8 cellular contexts compared by ENCODE assay signal in genomic region chr17:44779211-44780025, GRCh38. TPM values are rescaled to one million over a fixed set of nuclear protein-coding genes. Genes with fewer than 3 reads are reported as not detected.
DNase-seq lines count a peak whose midpoint lies in the region; ATAC-seq and TF ChIP-seq lines count a peak whose summit lies in the region.

No MANE protein-coding gene starts in this region.

- H3K27ac Mint-ChIP-seq in neural crest cell (ENCODE audit: unreplicated experiment), result no peak overlapping the region

- H3K4me3 Mint-ChIP-seq in neural crest cell, result peak overlapping the region; percentile 73

- H3K27me3 Mint-ChIP-seq in neural crest cell (ENCODE audit: low read depth), result peaks cover 9% of the 10 kb centered on the region

- DNase-seq in D341Med (ENCODE audit: low spot score) (peak; percentile 93), RPMI8226 (peak; percentile 82), fibroblast of the conjunctiva (ENCODE audit: low read depth) (peak; percentile 49), neural crest cell (ENCODE audit: low read depth, low spot score) (peak; percentile 85)
- peak; percentile 61 for DNase-seq in Jurkat, Clone E6-1 (ENCODE audit: low read depth, low spot score)
- DNase-seq in activated effector memory CD4-positive, alpha-beta T cell treated with Interleukin-2 at 50 U/mL for 16 hours, result peak; percentile 73
- peak; percentile 73 for DNase-seq in stimulated activated naive CD4-positive, alpha-beta T cell treated with Interleukin-2 at 50 U/mL for 16 hours (lab: John Stamatoyannopoulos, UW)

- ATAC-seq in HG02981 (IDR thresholded peaks at IDR 0.05; ENCODE audit: unreplicated experiment), result no peak

- peak overlapping the region; percentile 53 for H3K4me3 ChIP-seq in Jurkat, Clone E6-1 (ENCODE audit: low read length)

- H3K9me3 Mint-ChIP-seq in neural crest cell, result no peaks in the 10 kb centered on the region

- H3K4me1 Mint-ChIP-seq in neural crest cell, result peaks cover 22% of the 10 kb centered on the region

- TF ChIP-seq CTCF in neural crest cell (conservative IDR thresholded peaks at IDR 0.05), result peak; percentile 93

- no peaks in the 10 kb centered on the region for H3K36me3 Mint-ChIP-seq in neural crest cell (ENCODE audit: low read depth)

RNA-seq across cellular contexts. Expression of gene ADAM11, which starts 20.6 kb away (rescaled TPM):
- 6.4 TPM for polyA plus RNA-seq in Jurkat, Clone E6-1 (2012; ENCODE audit: insufficient read depth, insufficient read length)
- 5.2 and 6.0 TPM in 2 replicates for total RNA-seq in neural crest cell

RNA-seq across cellular contexts. Expression of gene GJC1, which starts 50.7 kb away (rescaled TPM):
- polyA plus RNA-seq in Jurkat, Clone E6-1 (2012; ENCODE audit: insufficient read depth, insufficient read length), result 17.2 TPM
- 143 and 145 TPM in 2 replicates for total RNA-seq in neural crest cell
